In the genomic region with DNA sequence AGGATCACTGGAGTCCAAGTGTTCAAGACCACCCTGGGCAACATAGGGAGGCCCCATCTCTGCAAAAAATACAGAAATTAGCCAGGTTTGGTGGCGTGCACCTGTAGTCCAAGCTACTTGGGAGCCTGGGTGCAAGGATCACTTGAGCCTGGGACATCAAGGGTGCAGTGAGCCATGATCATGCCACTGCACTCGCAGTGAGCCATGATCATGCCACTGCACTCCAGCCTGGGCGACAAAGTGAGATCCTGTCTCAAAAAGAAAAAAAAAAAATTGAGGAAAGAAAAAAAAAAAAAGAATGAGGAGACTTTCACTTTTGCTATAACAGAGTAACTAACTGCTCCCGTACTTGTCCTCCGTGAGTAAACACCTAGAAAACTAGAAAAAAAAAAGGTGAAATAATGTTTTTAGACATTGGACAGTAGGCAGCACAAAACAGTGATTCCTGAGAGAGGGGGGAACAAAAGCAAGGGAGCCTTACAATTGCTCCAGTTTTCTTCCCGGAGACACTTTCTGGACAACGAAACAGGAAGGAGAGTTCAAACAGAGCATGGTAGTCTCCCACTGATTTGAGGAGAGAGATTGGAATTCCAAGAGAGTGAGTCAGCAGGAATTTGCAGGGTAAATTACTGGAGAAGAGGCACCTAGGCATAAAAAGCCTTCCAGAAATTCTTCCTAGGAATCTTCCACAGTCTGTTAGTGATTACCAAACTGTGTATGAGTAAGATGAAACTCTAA, we compare ENCODE assay signal across 8 cellular contexts. TPM values are rescaled to one million over a fixed set of nuclear protein-coding genes. Genes with fewer than 3 reads are reported as not detected.
A peak's percentile ranks its signal among the peaks of the same experiment; 100 is the strongest.
DNase-seq lines count a peak whose midpoint lies in the region; ATAC-seq and TF ChIP-seq lines count a peak whose summit lies in the region.

No MANE protein-coding gene starts in this region.

- no peaks in the 10 kb centered on the region for H3K27me3 ChIP-seq in SJCRH30

- ATAC-seq in GM18868 (IDR thresholded peaks at IDR 0.05; ENCODE audit: unreplicated experiment) (no peak), HG03097 (IDR thresholded peaks at IDR 0.05; ENCODE audit: low FRiP score, unreplicated experiment) (no peak)

- H3K4me3 ChIP-seq in GM12864 (ENCODE audit: low read depth, low read length), result peak overlapping the region; percentile 37; the same call in 1 of the 2 replicates
- peak overlapping the region; percentile 31 for H3K4me3 ChIP-seq in SJCRH30
- H3K4me3 ChIP-seq in epithelial cell of proximal tubule (ENCODE audit: low read depth, low read length), result peak overlapping the region; percentile 46

- H3K4me1 ChIP-seq in SJCRH30, result peaks cover 6% of the 10 kb centered on the region; the same call in 1 of the 2 replicates

- peaks cover 12% of the 10 kb centered on the region; the same call in 1 of the 2 replicates for H3K9me3 ChIP-seq in SJCRH30 (replicated peaks)

- no peak for TF ChIP-seq CTCF in GM12864 (IDR thresholded peaks at IDR 0.05; ENCODE audit: low read depth, low read length, missing control alignments)
- TF ChIP-seq CTCF in epithelial cell of proximal tubule (conservative IDR thresholded peaks at IDR 0.05; ENCODE audit: low read depth, low read length), result no peak

- DNase-seq in GM12864 (ENCODE audit: low read depth), result no peak
- peak in 1 of 2 experiments; percentile 47 for DNase-seq in SJCRH30
- DNase-seq in epithelial cell of proximal tubule (ENCODE audit: low read depth), result peak; percentile 95
- peak; percentile 75 for DNase-seq in myocyte (ENCODE audit: low read depth)
- no peak for DNase-seq in NCI-H345 treated with DMSO at 0.1 percent for 48 hours (lab: John Stamatoyannopoulos, UW; ENCODE audit: unreplicated experiment)
- no peak for DNase-seq in nucleus accumbens (lab: John Stamatoyannopoulos, UW)

- peak overlapping the region; percentile 31; the same call in 1 of the 2 replicates for H3K27ac ChIP-seq in SJCRH30

- H3K36me3 ChIP-seq in SJCRH30, result no peaks in the 10 kb centered on the region

RNA-seq across cellular contexts. Expression of a gene that starts 6.9 kb away (rescaled TPM):
- total RNA-seq in SJCRH30 (2014; rRNA removed; shearing (Covaris generic)), result 25.5 and 26.1 TPM in 2 replicates
- 6.3 and 7.5 TPM in 2 replicates for total RNA-seq in epithelial cell of proximal tubule
- 12.7 and 13.0 TPM in 2 replicates for total RNA-seq in myocyte
- polyA plus RNA-seq in myocyte (2012), result 8.6 TPM

RNA-seq across cellular contexts. Expression of a gene that starts 13.6 kb away (rescaled TPM):
- total RNA-seq in SJCRH30 (2014; rRNA removed; shearing (Covaris generic)), result 40.6 and 41.9 TPM in 2 replicates
- total RNA-seq in epithelial cell of proximal tubule, result 23.2 and 44.1 TPM in 2 replicates
- 20.1 and 20.9 TPM in 2 replicates for total RNA-seq in myocyte
- 13.9 TPM for polyA plus RNA-seq in myocyte (2012)

RNA-seq across cellular contexts. Expression of a gene that starts 49.6 kb away (rescaled TPM):
- total RNA-seq in SJCRH30 (2014; rRNA removed; shearing (Covaris generic)), result 71.3 and 71.9 TPM in 2 replicates
- total RNA-seq in epithelial cell of proximal tubule (136 and 138 TPM in 2 replicates), myocyte (218 and 267 TPM in 2 replicates)
- 219 TPM for polyA plus RNA-seq in myocyte (2012)

Comparison
In these comparisons a context has a peak if more than half of its experiments do, and no peak if none do; other contexts are left out.
1. DNase-seq: peak in epithelial cell of proximal tubule (single experiment) and myocyte (single experiment); none in GM12864 (single experiment), NCI-H345 treated with DMSO at 0.1 percent for 48 hours (single experiment) and nucleus accumbens (0 of 56).
2. Peak in every context shown above with its lines, with median percentiles within 50 percentile points of each other: H3K4me3 ChIP-seq.